ENCODE assay signal across 15 cellular contexts in the genomic region with DNA sequence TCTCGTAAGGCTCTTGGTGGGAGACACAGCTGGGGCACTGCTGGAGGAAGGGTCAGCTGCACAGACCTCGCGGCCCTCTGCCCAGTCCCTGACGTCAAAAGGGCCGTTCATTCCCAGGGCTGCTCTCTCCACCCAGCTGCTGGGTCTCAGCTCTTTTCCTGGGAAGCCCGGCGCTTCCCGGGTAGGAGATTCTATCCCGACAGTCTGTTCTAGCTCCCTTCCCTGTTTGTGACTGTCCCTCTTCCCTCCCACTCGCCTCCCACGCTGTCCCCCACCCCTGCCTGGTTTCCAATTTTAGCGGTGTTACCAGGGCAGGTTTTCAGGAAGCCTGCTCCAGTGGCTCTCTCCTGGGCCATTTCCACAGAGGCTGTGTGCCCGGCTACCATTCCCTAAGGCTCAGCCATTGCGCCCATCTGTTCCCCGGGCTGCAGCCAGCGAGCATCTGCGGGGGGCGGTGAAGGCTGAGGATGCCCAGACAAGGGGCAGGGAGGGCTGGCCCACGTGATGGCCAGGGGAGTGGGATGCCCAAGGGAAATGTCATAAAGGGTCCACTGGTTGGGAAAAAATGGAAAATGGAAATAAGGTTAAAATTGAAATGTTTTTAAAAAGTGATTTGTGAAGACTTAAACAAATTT.
DNase-seq lines count a peak whose midpoint lies in the region; ATAC-seq and TF ChIP-seq lines count a peak whose summit lies in the region.
"Had no signal": no experiment of that assay in that cellular context is flagged by ENCODE, and none has a peak within 500 bp of the region (broad histone marks: within the 10 kb centered on the region; RNA-seq: fewer than 3 reads in every experiment).

No MANE protein-coding gene starts in this region.

- H3K4me1 ChIP-seq in sigmoid colon = peaks cover 0 to 88% (median 78%) of the 10 kb centered on the region in 4 donors
- H3K4me1 ChIP-seq: thyroid gland had no signal

- DNase-seq in NCI-H1694 (lab: John Stamatoyannopoulos, UW) (peak; percentile 56), choroid plexus epithelial cell (ENCODE audit: low read depth) (peak; percentile 31), left cardiac atrium (peak; percentile 56), sigmoid colon (no peak), inferior parietal cortex (ENCODE audit: extremely low spot score) (no peak), NOMO-1 (lab: John Stamatoyannopoulos, UW; ENCODE audit: unreplicated experiment in 2 of 2) (no peak)
- no peak for DNase-seq in activated CD4-positive, alpha-beta T cell treated with anti-CD3 and anti-CD28 coated beads, Interleukin-2, amount 50 U/mL, for 48 hours
- DNase-seq: activated CD4-positive, alpha-beta memory T cell treated with anti-CD3 and anti-CD28 coated beads for 36 hours; activated naive CD8-positive, alpha-beta T cell treated with anti-CD3 and anti-CD28 coated beads, Interleukin-2, amount 50 U/mL, for 24 hours; HCEC 1CT; islet precursor cell; small intestine; stimulated activated CD4-positive, alpha-beta T cell treated with anti-CD3 and anti-CD28 coated beads, Interleukin-4, amount 100 ng/mL, for 4 hours; thyroid gland had no signal

- no peak for TF ChIP-seq POLR2A in sigmoid colon (IDR thresholded peaks at IDR 0.05)

- 83 to 85% methylated on average over 19 of the region's 19 CpGs for WGBS in sigmoid colon, 2 donors

- peak overlapping the region; percentile 58 to 92 (median 80) for H3K27ac ChIP-seq in sigmoid colon
- H3K27ac ChIP-seq: thyroid gland had no signal

- ATAC-seq in left cardiac atrium (peak; percentile 68 to 82), esophagus mucosa (no peak)
- ATAC-seq: activated naive CD8-positive, alpha-beta T cell treated with anti-CD3 and anti-CD28 coated beads, Interleukin-2, amount 50 U/mL, for 24 hours had no signal

- TF ChIP-seq EP300 in sigmoid colon (IDR thresholded peaks at IDR 0.05) = no peak

- no peaks in the 10 kb centered on the region for H3K9me3 ChIP-seq in sigmoid colon
- H3K9me3 ChIP-seq: thyroid gland had no signal

- intact Hi-C loops in left cardiac atrium (cut with DNase I) = no loop called here
- intact Hi-C loops in sigmoid colon (cut with DNase I) = no loop called here

- no peak overlapping the region for H3K4me3 ChIP-seq in choroid plexus epithelial cell (ENCODE audit: low read depth, low read length)
- no peak overlapping the region for H3K4me3 ChIP-seq in sigmoid colon
- H3K4me3 ChIP-seq: thyroid gland had no signal

- no peaks in the 10 kb centered on the region for H3K27me3 ChIP-seq in sigmoid colon
- H3K27me3 ChIP-seq: thyroid gland had no signal

- no peak for TF ChIP-seq CTCF in choroid plexus epithelial cell (conservative IDR thresholded peaks at IDR 0.05; ENCODE audit: low read depth, low read length)
- TF ChIP-seq CTCF in sigmoid colon (IDR thresholded peaks at IDR 0.05) = no peak

- H3K36me3 ChIP-seq in sigmoid colon = no peaks in the 10 kb centered on the region
- H3K36me3 ChIP-seq: thyroid gland had no signal

Comparison
In these comparisons a context has a peak if more than half of its experiments do, and no peak if none do; other contexts are left out.
1. DNase-seq: peak in NCI-H1694 (single experiment), choroid plexus epithelial cell (single experiment) and left cardiac atrium (single experiment); none in sigmoid colon (single experiment), inferior parietal cortex (single experiment), activated CD4-positive, alpha-beta T cell treated with anti-CD3 and anti-CD28 coated beads, Interleukin-2, amount 50 U/mL, for 48 hours (0 of 2) and NOMO-1 (0 of 2).